14 cellular contexts compared by ENCODE assay signal in the genomic region with DNA sequence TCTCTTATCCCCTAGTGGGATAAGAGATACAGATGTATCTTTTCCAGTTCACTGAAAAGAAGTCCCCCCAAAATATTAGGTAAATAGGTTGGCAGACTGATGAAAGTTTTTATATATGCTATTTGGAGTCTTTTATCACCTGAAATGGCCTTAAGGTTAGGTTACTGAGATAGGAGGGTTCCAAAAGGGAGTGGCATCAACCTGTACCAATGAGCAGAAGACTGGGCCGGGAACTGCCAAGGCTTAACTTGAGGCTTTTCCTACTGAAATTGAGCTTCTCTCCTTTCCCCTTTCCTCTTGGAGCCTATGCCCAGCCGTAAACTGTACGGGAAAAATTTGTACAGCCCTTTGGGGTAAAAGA. TPM values are rescaled to one million over a fixed set of nuclear protein-coding genes. Genes with fewer than 3 reads are reported as not detected.
DNase-seq lines count a peak whose midpoint lies in the region; ATAC-seq and TF ChIP-seq lines count a peak whose summit lies in the region.
"Had no signal": no experiment of that assay in that cellular context is flagged by ENCODE, and none has a peak within 500 bp of the region (broad histone marks: within the 10 kb centered on the region; RNA-seq: fewer than 3 reads in every experiment).

No MANE protein-coding gene starts in this region.

- no peak overlapping the region for H3K27ac ChIP-seq in PC-9
- H3K27ac ChIP-seq in coronary artery: no peak overlapping the region
- H3K27ac ChIP-seq: SJCRH30 had no signal

- H3K27me3 ChIP-seq in PC-9 (ENCODE audit: insufficient read depth, low read depth): no peaks in the 10 kb centered on the region
- H3K27me3 ChIP-seq: BE2C, SJCRH30 had no signal

- no peaks in the 10 kb centered on the region for H3K9me3 ChIP-seq in PC-9 (ENCODE audit: insufficient read depth, low read depth)
- H3K9me3 ChIP-seq: BE2C, SJCRH30, thoracic aorta had no signal

- peaks cover 48 to 60% of the 10 kb centered on the region in 2 donors for H3K4me1 Mint-ChIP-seq in natural killer cell
- H3K4me1 Mint-ChIP-seq in natural killer cell treated with Interleukin-12 subunit alpha and Interleukin-12 subunit beta and Interleukin-15 and Interleukin-18, amount 100 ng/mL, for 72 hours (ENCODE audit: low read depth in 2 of 2): peaks cover 24 to 41% of the 10 kb centered on the region in 2 donors

- H3F3A ChIP-seq in PC-9 (ENCODE audit: insufficient read depth, low read depth): peaks cover 19% of the 10 kb centered on the region

- intact Hi-C loops in natural killer cell (cut with micrococcal nuclease): loop anchor here (1.0 kb wide), 1 partner anchor 137 kb away; no protein-coding TSS in a partner anchor
- intact Hi-C loops in PC-9 (cut with micrococcal nuclease; ENCODE audit: unreplicated experiment): loop anchor here (2.0 to 5.0 kb wide), 2 partner anchors 207 to 613 kb away; no protein-coding TSS in a partner anchor

- H3K4me1 ChIP-seq in PC-9 (replicated peaks; ENCODE audit: insufficient read depth): peaks cover 13% of the 10 kb centered on the region; the same call in 1 of the 2 replicates

- H3K4me3 ChIP-seq in PC-9: no peak overlapping the region
- no peak overlapping the region for H3K4me3 ChIP-seq in coronary artery
- H3K4me3 ChIP-seq: SJCRH30, thoracic aorta had no signal

- no peaks in the 10 kb centered on the region for H3K9me2 ChIP-seq in PC-9 (ENCODE audit: insufficient read depth)

- H3K36me3 Mint-ChIP-seq in natural killer cell: no peaks in the 10 kb centered on the region
- H3K36me3 Mint-ChIP-seq in natural killer cell treated with Interleukin-12 subunit alpha and Interleukin-12 subunit beta and Interleukin-15 and Interleukin-18, amount 100 ng/mL, for 72 hours: peaks cover 4% of the 10 kb centered on the region

- TF ChIP-seq CTCF in natural killer cell (IDR thresholded peaks at IDR 0.05): peak; percentile 26
- peak; percentile 20; the same call in 1 of the 2 replicates for TF ChIP-seq CTCF in PC-9 (conservative IDR thresholded peaks at IDR 0.05)
- TF ChIP-seq CTCF in coronary artery (IDR thresholded peaks at IDR 0.05): peak; percentile 2

- no peak overlapping the region for H3K4me3 Mint-ChIP-seq in natural killer cell
- H3K4me3 Mint-ChIP-seq in natural killer cell treated with Interleukin-12 subunit alpha and Interleukin-12 subunit beta and Interleukin-15 and Interleukin-18, amount 100 ng/mL, for 72 hours: no peak overlapping the region
- H3K4me3 Mint-ChIP-seq: stimulated activated naive CD8-positive, alpha-beta T cell treated with anti-CD3 and anti-CD28 coated beads, Interleukin-15, Interleukin-2, amounts not matched to agents 100 ng/mL and 50 ng/mL, for 24 hours; WTC11 had no signal

- peak overlapping the region; percentile 81 to 82 for H3K27ac Mint-ChIP-seq in natural killer cell
- no peak overlapping the region for H3K27ac Mint-ChIP-seq in natural killer cell treated with Interleukin-12 subunit alpha and Interleukin-12 subunit beta and Interleukin-15 and Interleukin-18, amount 100 ng/mL, for 72 hours
- H3K27ac Mint-ChIP-seq: activated T-helper 2 cell treated with anti-CD3 and anti-CD28 coated beads, Interferon-gamma antibody, Interleukin-2, Interleukin-4, amounts not matched to agents 10 μg/mL and 5 μg/mL and 100 μg/mL, durations not matched to agents 14 hours and 24 hours and 36 hours had no signal

- H3K36me3 ChIP-seq in PC-9 (ENCODE audit: low read depth): no peaks in the 10 kb centered on the region

- no peaks in the 10 kb centered on the region for H3K9me3 Mint-ChIP-seq in natural killer cell
- no peaks in the 10 kb centered on the region for H3K9me3 Mint-ChIP-seq in natural killer cell treated with Interleukin-12 subunit alpha and Interleukin-12 subunit beta and Interleukin-15 and Interleukin-18, amount 100 ng/mL, for 72 hours
- H3K9me3 Mint-ChIP-seq: activated naive CD4-positive, alpha-beta T cell treated with anti-CD3 and anti-CD28 coated beads, Interleukin-2, amount 50 U/mL, for 72 hours; activated T-helper 2 cell treated with anti-CD3 and anti-CD28 coated beads, Interferon-gamma antibody, Interleukin-2, Interleukin-4, amounts not matched to agents 10 μg/mL and 5 μg/mL and 100 μg/mL, durations not matched to agents 14 hours and 24 hours and 36 hours; stimulated activated naive CD8-positive, alpha-beta T cell treated with anti-CD3 and anti-CD28 coated beads, Interleukin-15, Interleukin-2, amounts not matched to agents 100 ng/mL and 50 ng/mL, for 24 hours; WTC11 had no signal

- H3K79me2 ChIP-seq in PC-9 (ENCODE audit: low read depth): peaks cover 30% of the 10 kb centered on the region; the same call in 1 of the 2 replicates

- H3K27me3 Mint-ChIP-seq in natural killer cell (ENCODE audit: low read depth in 2 of 2): no peaks in the 10 kb centered on the region
- no peaks in the 10 kb centered on the region for H3K27me3 Mint-ChIP-seq in natural killer cell treated with Interleukin-12 subunit alpha and Interleukin-12 subunit beta and Interleukin-15 and Interleukin-18, amount 100 ng/mL, for 72 hours
- H3K27me3 Mint-ChIP-seq: stimulated activated naive CD8-positive, alpha-beta T cell treated with anti-CD3 and anti-CD28 coated beads, Interleukin-15, Interleukin-2, amounts not matched to agents 100 ng/mL and 50 ng/mL, for 24 hours had no signal

- CTCF ChIA-PET in PC-9 (lab: Charles Lee): interaction anchor here (0.6 to 0.8 kb wide), 3 partner anchors 58 to 508 kb away, joined by 3 to 4 read pairs (median 3); a partner anchor contains a TSS

- DNase-seq in natural killer cell (no peak), PC-9 (no peak), coronary artery (ENCODE audit: low spot score) (no peak), nucleus accumbens (lab: John Stamatoyannopoulos, UW) (no peak), SW 1271 (lab: John Stamatoyannopoulos, UW) (no peak)
- DNase-seq in natural killer cell treated with Interleukin-12 subunit alpha and Interleukin-12 subunit beta and Interleukin-15 and Interleukin-18, amount 100 ng/mL, for 72 hours (ENCODE audit: low spot score): no peak

- ATAC-seq in natural killer cell (no peak), HG02852 (IDR thresholded peaks at IDR 0.05; ENCODE audit: unreplicated experiment) (no peak)
- ATAC-seq in natural killer cell treated with Interleukin-12 subunit alpha and Interleukin-12 subunit beta and Interleukin-15 and Interleukin-18, amount 100 ng/mL, for 72 hours: no peak

- BruUV-seq in PC-9 (replicated peaks; lab: Mats Ljungman, UMichigan): no TSS peak

- H3K4me2 ChIP-seq in PC-9: no peak overlapping the region

- no peak overlapping the region for H2AFZ ChIP-seq in PC-9

- POLR2A ChIA-PET in PC-9 (lab: Charles Lee; ENCODE audit: unreplicated experiment): interaction anchor here (0.6 kb wide), 1 partner anchor 202 kb away, joined by 6 read pairs; no protein-coding TSS in a partner anchor

- H4K20me1 ChIP-seq in PC-9 (ENCODE audit: insufficient read depth): peaks cover 25% of the 10 kb centered on the region

RNA-seq across cellular contexts. Expression of a gene that starts 42.0 kb away (rescaled TPM):
- total RNA-seq in natural killer cell (10 to 100 TPM; 17.6 to 20.0 (median 17.6) TPM), PC-9 (2021) (129 and 162 TPM in 2 replicates)
- total RNA-seq in natural killer cell treated with Interleukin-12 subunit alpha and Interleukin-12 subunit beta and Interleukin-15 and Interleukin-18, amount 100 ng/mL, for 72 hours: 10 to 100 TPM; 97.6 to 99.8 TPM

Comparison
In these comparisons a context has a peak if more than half of its experiments do, and no peak if none do; other contexts are left out.
1. H3K27ac Mint-ChIP-seq: peak in natural killer cell (2 of 2); none in natural killer cell treated with Interleukin-12 subunit alpha and Interleukin-12 subunit beta and Interleukin-15 and Interleukin-18, amount 100 ng/mL, for 72 hours (0 of 2).
2. Peak in every context shown above with its lines, with median percentiles within 50 percentile points of each other: CTCF ChIP-seq.